ENCODE assay signal across 8 cellular contexts in genomic region chr5:8340739-8341344, GRCh38.
A peak's percentile ranks its signal among the peaks of the same experiment; 100 is the strongest.
DNase-seq lines count a peak whose midpoint lies in the region; ATAC-seq, FAIRE-seq and TF ChIP-seq lines count a peak whose summit lies in the region.

No MANE protein-coding gene starts in this region.

- DNase-seq in GM12864 (ENCODE audit: low read depth) (no peak), NCI-H2029 (lab: John Stamatoyannopoulos, UW) (peak; percentile 6), H1 (ENCODE audit: low read depth in 1 of 2, low spot score in 2 of 2) (peak in 1 of 2 experiments; percentile 48), retina (peak; percentile 17), T-helper 1 cell (no peak), NCI-H1930 (lab: John Stamatoyannopoulos, UW) (no peak)

- no peaks in the 10 kb centered on the region for H3K23me2 ChIP-seq in H1 (ENCODE audit: low read depth, low read length)

- ATAC-seq in GM21528 (IDR thresholded peaks at IDR 0.05; ENCODE audit: low FRiP score, unreplicated experiment), result no peak
- ATAC-seq in HG03520 (IDR thresholded peaks at IDR 0.05; ENCODE audit: unreplicated experiment), result no peak

- TF ChIP-seq POLR2A in H1 (IDR thresholded peaks at IDR 0.05; ENCODE audit: control extremely low read depth in 1 of 2, low read depth in 2 of 2, low read length in 2 of 2), result no peak

- no peak overlapping the region for H2BK12ac ChIP-seq in H1 (ENCODE audit: low read depth, low read length)

- no peak overlapping the region for H2BK20ac ChIP-seq in H1 (ENCODE audit: low read length)

- H3K14ac ChIP-seq in H1 (ENCODE audit: insufficient read length), result no peak overlapping the region

- no peak overlapping the region for H4K91ac ChIP-seq in H1 (replicated peaks; ENCODE audit: insufficient read length, low read length)

- no peak overlapping the region; the same call in 1 of the 2 replicates for H3K18ac ChIP-seq in H1 (ENCODE audit: extremely low read depth, low read length)

- CTCF ChIA-PET in H1 (lab: Charles Lee; ENCODE audit: partially characterized antibody), result interaction anchor here (0.6 to 3.1 kb wide), 21 partner anchors 8 to 694 kb away, joined by 3 to 12 read pairs (median 3); no protein-coding TSS in a partner anchor

- H2AFZ ChIP-seq in H1 (ENCODE audit: low read length), result peak overlapping the region; percentile 61; the same call in 1 of the 2 replicates

- POLR2A ChIA-PET in H1 (lab: Charles Lee; ENCODE audit: partially characterized antibody), result no interaction called here

- H3K27ac ChIP-seq in H1 (ENCODE audit: low read depth, low read length), result no peak overlapping the region

- H3K9ac ChIP-seq in H1 (replicated peaks in 1 of 4; ENCODE audit: extremely low read depth in 1 of 4, low read depth in 3 of 4, low read length in 3 of 4), result no peak overlapping the region

- H2AK5ac ChIP-seq in H1 (ENCODE audit: low read depth, low read length), result no peak overlapping the region

- no peak for TF ChIP-seq EP300 in H1 (IDR thresholded peaks at IDR 0.05; ENCODE audit: borderline replicate concordance in 1 of 2, low read depth in 2 of 2, low read length in 2 of 2)

- FAIRE-seq in H1 (lab: Jason Lieb, UNC), result peak; percentile 42

- H4K5ac ChIP-seq in H1 (ENCODE audit: insufficient read length, low read depth, low read length), result no peak overlapping the region

- H3K4ac ChIP-seq in H1 (replicated peaks; ENCODE audit: insufficient read length, low read depth, low read length), result no peak overlapping the region

- no peaks in the 10 kb centered on the region for H3K79me1 ChIP-seq in H1 (ENCODE audit: low read depth, low read length)

- no peaks in the 10 kb centered on the region for H3K36me3 ChIP-seq in H1 (ENCODE audit: control insufficient read depth in 2 of 4, insufficient read depth in 4 of 4, low read length in 3 of 4)

- peaks cover 0 to 2% (median 0%) of the 10 kb centered on the region in 4 experiments; a peak in 2 of 7 replicates for H3K4me1 ChIP-seq in H1 (replicated peaks in 1 of 4; ENCODE audit: control insufficient read depth in 3 of 4, insufficient read depth in 4 of 4, low read length in 3 of 4)

- H3K9me3 ChIP-seq in H1 (ENCODE audit: insufficient read depth in 2 of 2, low read depth in 1 of 2, low read length in 1 of 2), result no peaks in the 10 kb centered on the region; a peak in 1 of 4 replicates

- no peak overlapping the region for H2BK120ac ChIP-seq in H1 (replicated peaks; ENCODE audit: low read depth, low read length)

- no peak overlapping the region for H3K4me3 ChIP-seq in GM12864 (ENCODE audit: low read depth, low read length)
- H3K4me3 ChIP-seq in H1 (ENCODE audit: extremely low read depth in 1 of 4, insufficient read depth in 2 of 4, low read depth in 3 of 4, low read length in 4 of 4), result no peak overlapping the region

- WGBS in H1 (ENCODE audit: extremely low coverage in 1 of 2, insufficient coverage in 1 of 2, insufficient read length in 1 of 2, insufficient replicate concordance in 2 of 2, low coverage in 1 of 2, low lambda C conversion rate in 2 of 2, missing lambda C conversion rate in 1 of 2), 2 experiments, result 50% methylated on average over 1 of the region's 1 CpG; no CpG with 5 or more reads in 1 of the 2 experiments

- H3K79me2 ChIP-seq in H1 (ENCODE audit: control insufficient read depth in 1 of 2, insufficient read depth in 2 of 2, low read length in 2 of 2), result no peaks in the 10 kb centered on the region

- TF ChIP-seq RAD21 in H1 (IDR thresholded peaks at IDR 0.05 in 1 of 2, conservative IDR thresholded peaks at IDR 0.05 in 1 of 2; ENCODE audit: low read depth in 2 of 2, low read length in 2 of 2), result peak; percentile 49 to 55

- TF ChIP-seq CTCF in GM12864 (IDR thresholded peaks at IDR 0.05; ENCODE audit: low read depth, low read length, missing control alignments) (peak; percentile 45), H1 (IDR thresholded peaks at IDR 0.05; ENCODE audit: control extremely low read depth in 1 of 3, insufficient read depth in 1 of 3, low read depth in 1 of 3, low read length in 3 of 3) (peak in 2 of 3 experiments; percentile 24 to 51; a peak in 2 of 4 replicates)

- peak overlapping the region; percentile 28; the same call in 1 of the 2 replicates for H4K8ac ChIP-seq in H1 (ENCODE audit: extremely low read depth, insufficient read depth, low read length)

- H3K4me2 ChIP-seq in H1 (ENCODE audit: insufficient read depth in 1 of 2, low read depth in 2 of 2, low read length in 2 of 2), result no peak overlapping the region

- H3K23ac ChIP-seq in H1 (ENCODE audit: insufficient read length), result no peak overlapping the region

- no peak overlapping the region for H2BK5ac ChIP-seq in H1 (ENCODE audit: low read depth, low read length)

- H3K56ac ChIP-seq in H1 (replicated peaks; ENCODE audit: insufficient read length, low read depth, low read length), result no peak overlapping the region

- no peaks in the 10 kb centered on the region for H4K20me1 ChIP-seq in H1 (replicated peaks in 1 of 2; ENCODE audit: control insufficient read depth in 1 of 2, insufficient read depth in 2 of 2, low read length in 2 of 2)

- H3K27me3 ChIP-seq in H1 (replicated peaks in 1 of 4; ENCODE audit: control insufficient read depth in 3 of 4, extremely low read depth in 1 of 4, insufficient read depth in 3 of 4, low read length in 3 of 4), result no peaks in the 10 kb centered on the region

- H2BK15ac ChIP-seq in H1 (ENCODE audit: low read length), result no peak overlapping the region

TF ChIP-seq in H1, 55 proteins besides CTCF, POLR2A, EP300 and RAD21 (continues in another document):
- TF ChIP-seq SAP30 (IDR thresholded peaks at IDR 0.05; ENCODE audit: insufficient read depth, insufficient replicate concordance, low read length), result no peak
- no peak for TF ChIP-seq SP4 (IDR thresholded peaks at IDR 0.05; ENCODE audit: low read length)
- TF ChIP-seq RFX5 (IDR thresholded peaks at IDR 0.05; ENCODE audit: borderline replicate concordance, low read depth, low read length), result no peak
- no peak for TF ChIP-seq JUN (IDR thresholded peaks at IDR 0.05; ENCODE audit: low read depth, low read length)
- TF ChIP-seq POLR2AphosphoS5 (IDR thresholded peaks at IDR 0.05; ENCODE audit: low read depth, low read length), result no peak
- TF ChIP-seq TAF1 (IDR thresholded peaks at IDR 0.05; ENCODE audit: low read depth, low read length), result no peak

Comparison
In these comparisons a context has a peak if more than half of its experiments do, and no peak if none do; other contexts are left out.
1. DNase-seq: peak in NCI-H2029 (single experiment) and retina (single experiment); none in GM12864 (single experiment), T-helper 1 cell (0 of 5) and NCI-H1930 (0 of 2).